ENCODE assay signal across 16 cellular contexts in genomic region chrX:23887918-23888317, GRCh38. TPM values are rescaled to one million over a fixed set of nuclear protein-coding genes. Genes with fewer than 3 reads are reported as not detected.
DNase-seq lines count a peak whose midpoint lies in the region; ATAC-seq and TF ChIP-seq lines count a peak whose summit lies in the region.
"Had no signal": no experiment of that assay in that cellular context is flagged by ENCODE, and none has a peak within 500 bp of the region (broad histone marks: within the 10 kb centered on the region; RNA-seq: fewer than 3 reads in every experiment).

No MANE protein-coding gene starts in this region.

- intact Hi-C loops in thyroid gland (cut with DNase I), result no loop called here
- intact Hi-C loops in activated CD4-positive, alpha-beta T cell treated with anti-CD3 and anti-CD28 coated beads for 36 hours (cut with DNase I, micrococcal nuclease), result no loop called here

- no peaks in the 10 kb centered on the region for H3K36me3 ChIP-seq in muscle layer of duodenum (ENCODE audit: control insufficient read depth in 1 of 2, insufficient read depth in 2 of 2, low read length in 2 of 2)
- H3K36me3 ChIP-seq in thyroid gland, result no peaks in the 10 kb centered on the region

- H3K4me1 Mint-ChIP-seq in chondrocyte (ENCODE audit: low read depth), result peaks cover 67% of the 10 kb centered on the region
- H3K4me1 Mint-ChIP-seq in activated CD4-positive, alpha-beta T cell treated with anti-CD3 and anti-CD28 coated beads for 36 hours, result peaks cover 17% of the 10 kb centered on the region

- H3K4me3 Mint-ChIP-seq in chondrocyte (ENCODE audit: unreplicated experiment), result no peak overlapping the region
- no peak overlapping the region for H3K4me3 Mint-ChIP-seq in activated CD4-positive, alpha-beta T cell treated with anti-CD3 and anti-CD28 coated beads for 36 hours
- H3K4me3 Mint-ChIP-seq: CD8-positive, alpha-beta T cell had no signal

- no peaks in the 10 kb centered on the region for H3K36me3 Mint-ChIP-seq in chondrocyte (ENCODE audit: low read depth)
- peaks cover 2% of the 10 kb centered on the region for H3K36me3 Mint-ChIP-seq in activated CD4-positive, alpha-beta T cell treated with anti-CD3 and anti-CD28 coated beads for 36 hours (ENCODE audit: low read depth)
- H3K36me3 Mint-ChIP-seq: CD8-positive, alpha-beta T cell had no signal

- no peaks in the 10 kb centered on the region for H3K27me3 ChIP-seq in muscle layer of duodenum (ENCODE audit: low read depth, low read length)
- no peaks in the 10 kb centered on the region for H3K27me3 ChIP-seq in thyroid gland

- H3K9me3 ChIP-seq in muscle layer of duodenum (ENCODE audit: control insufficient read depth in 1 of 2, low read length in 2 of 2) (no peaks in the 10 kb centered on the region), thyroid gland (no peaks in the 10 kb centered on the region)

- peak overlapping the region; percentile 93 for H3K27ac Mint-ChIP-seq in chondrocyte (ENCODE audit: unreplicated experiment)
- H3K27ac Mint-ChIP-seq in activated CD4-positive, alpha-beta T cell treated with anti-CD3 and anti-CD28 coated beads for 36 hours, result no peak overlapping the region
- H3K27ac Mint-ChIP-seq: CD8-positive, alpha-beta T cell had no signal

- peak overlapping the region; percentile 84 for H3K27ac ChIP-seq in C4-2B
- H3K27ac ChIP-seq in muscle layer of duodenum (ENCODE audit: low read length), result peak overlapping the region; percentile 56
- peak overlapping the region; percentile 8 to 58 (median 53) for H3K27ac ChIP-seq in thyroid gland

- no peak for ATAC-seq in stimulated activated naive CD8-positive, alpha-beta T cell treated with anti-CD3 and anti-CD28 coated beads, Interleukin-15, Interleukin-2, amounts not matched to agents 100 U/mL and 50 U/mL, for 24 hours
- ATAC-seq in activated CD4-positive, alpha-beta T cell treated with anti-CD3 and anti-CD28 coated beads for 36 hours, result no peak
- ATAC-seq: CD8-positive, alpha-beta T cell; K562 had no signal

- DNase-seq in chondrocyte (ENCODE audit: low spot score) (no peak), thyroid gland (no peak), anterior cingulate cortex (lab: John Stamatoyannopoulos, UW) (no peak)
- no peak for DNase-seq in stimulated activated naive CD8-positive, alpha-beta T cell treated with anti-CD3 and anti-CD28 coated beads, Interleukin-15, Interleukin-2, amounts not matched to agents 100 U/mL and 50 U/mL, for 24 hours
- no peak for DNase-seq in activated CD4-positive, alpha-beta T cell treated with anti-CD3 and anti-CD28 coated beads for 36 hours
- DNase-seq: Calu3; CD8-positive, alpha-beta T cell; NCI-H1105; NCI-H1694; NCI-H2081 treated with DMSO at 0.1 percent for 48 hours; NK-92 treated with Interleukin-12 subunit alpha and Interleukin-12 subunit beta, amount 100 ng/mL, for 24 hours; SHP77 had no signal

- H3K4me3 ChIP-seq in muscle layer of duodenum (ENCODE audit: low read depth in 1 of 2, low read length in 2 of 2) (no peak overlapping the region), thyroid gland (replicated peaks in 1 of 3) (no peak overlapping the region)
- H3K4me3 ChIP-seq: K562 had no signal

- no peak for TF ChIP-seq CTCF in C4-2B (conservative IDR thresholded peaks at IDR 0.05)
- TF ChIP-seq CTCF in chondrocyte (IDR thresholded peaks at IDR 0.05), result no peak
- no peak for TF ChIP-seq CTCF in thyroid gland (IDR thresholded peaks at IDR 0.05)

- 91 to 98% methylated on average over 4 of the region's 4 CpGs for WGBS in thyroid gland, 2 donors

- H3K27me3 Mint-ChIP-seq in chondrocyte (ENCODE audit: low read depth), result no peaks in the 10 kb centered on the region
- no peaks in the 10 kb centered on the region for H3K27me3 Mint-ChIP-seq in activated CD4-positive, alpha-beta T cell treated with anti-CD3 and anti-CD28 coated beads for 36 hours

- H3K9me3 Mint-ChIP-seq in chondrocyte (ENCODE audit: low read depth), result no peaks in the 10 kb centered on the region
- no peaks in the 10 kb centered on the region for H3K9me3 Mint-ChIP-seq in activated CD4-positive, alpha-beta T cell treated with anti-CD3 and anti-CD28 coated beads for 36 hours (ENCODE audit: low read depth)
- H3K9me3 Mint-ChIP-seq: CD8-positive, alpha-beta T cell had no signal

- POLR2A ChIA-PET in activated CD4-positive, alpha-beta T cell treated with anti-CD3 and anti-CD28 coated beads for 36 hours (lab: Charles Lee), result no interaction called here

- H3K4me1 ChIP-seq in muscle layer of duodenum (ENCODE audit: control insufficient read depth in 1 of 2, insufficient read depth in 2 of 2, low read length in 2 of 2), result no peaks in the 10 kb centered on the region
- peaks cover 0 to 7% of the 10 kb centered on the region in 2 donors for H3K4me1 ChIP-seq in thyroid gland

- CTCF ChIA-PET in activated CD4-positive, alpha-beta T cell treated with anti-CD3 and anti-CD28 coated beads for 36 hours (lab: Charles Lee), result interaction anchor here (1.5 kb wide), 1 partner anchor 13 kb away, joined by 4 read pairs; no protein-coding TSS in a partner anchor

- TF ChIP-seq POLR2A in thyroid gland (IDR thresholded peaks at IDR 0.05), result no peak

RNA-seq across cellular contexts. Expression of gene APOO, which starts 19.8 kb away (rescaled TPM):
- 29.1 to 46.3 TPM (median 30.1 TPM) in 3 replicates for total RNA-seq in chondrocyte
- 10 to 100 TPM; 12.6 to 34.8 (median 22.5) TPM for total RNA-seq in thyroid gland
- 10 to 100 TPM; 30.2 to 37.2 TPM for total RNA-seq in activated CD4-positive, alpha-beta T cell treated with anti-CD3 and anti-CD28 coated beads for 36 hours

RNA-seq across cellular contexts. Expression of gene CXorf58, which starts 19.9 kb away (rescaled TPM):
- 0.30 TPM in 1 of 3 replicates, not detected in the others for total RNA-seq in chondrocyte
- under 1 TPM in 1 of 4 donors, not detected in 3; 0.40 TPM for total RNA-seq in thyroid gland
- under 1 TPM in 1 of 2 experiments, not detected in 1; 0.14 TPM for total RNA-seq in activated CD4-positive, alpha-beta T cell treated with anti-CD3 and anti-CD28 coated beads for 36 hours
- total RNA-seq: Calu3; CD8-positive, alpha-beta T cell; H1 had no signal
